1 cellular context compared by ENCODE assay signal in genomic region chr3:46884929-46885328, GRCh38.
TF ChIP-seq lines count a peak whose summit lies in the region.

No MANE protein-coding gene starts in this region.

TF ChIP-seq in K562, 482 proteins besides CTCF, POLR2A, EP300 and RAD21 (continued from another document):
- no peak for TF ChIP-seq CREM (IDR thresholded peaks at IDR 0.05; ENCODE audit: low read depth)
- TF ChIP-seq HDAC2 (IDR thresholded peaks at IDR 0.05): no peak
- TF ChIP-seq ZNF165 (CRISPR knock-in tag; IDR thresholded peaks at IDR 0.05; ENCODE audit: borderline replicate concordance): no peak
- no peak for TF ChIP-seq ADNP (tag; IDR thresholded peaks at IDR 0.05)
- no peak for TF ChIP-seq ZBTB33 (CRISPR knock-in tag; IDR thresholded peaks at IDR 0.05)
- TF ChIP-seq ZNF395 (CRISPR knock-in tag; IDR thresholded peaks at IDR 0.05): no peak
- TF ChIP-seq DNMT1 (IDR thresholded peaks at IDR 0.05): no peak
- no peak for TF ChIP-seq CGGBP1 (CRISPR knock-in tag; IDR thresholded peaks at IDR 0.05)
- TF ChIP-seq LCOR (CRISPR knock-in tag; IDR thresholded peaks at IDR 0.05): no peak
TF ChIP-seq in K562: peak in this region for 0.
